In the genomic region with DNA sequence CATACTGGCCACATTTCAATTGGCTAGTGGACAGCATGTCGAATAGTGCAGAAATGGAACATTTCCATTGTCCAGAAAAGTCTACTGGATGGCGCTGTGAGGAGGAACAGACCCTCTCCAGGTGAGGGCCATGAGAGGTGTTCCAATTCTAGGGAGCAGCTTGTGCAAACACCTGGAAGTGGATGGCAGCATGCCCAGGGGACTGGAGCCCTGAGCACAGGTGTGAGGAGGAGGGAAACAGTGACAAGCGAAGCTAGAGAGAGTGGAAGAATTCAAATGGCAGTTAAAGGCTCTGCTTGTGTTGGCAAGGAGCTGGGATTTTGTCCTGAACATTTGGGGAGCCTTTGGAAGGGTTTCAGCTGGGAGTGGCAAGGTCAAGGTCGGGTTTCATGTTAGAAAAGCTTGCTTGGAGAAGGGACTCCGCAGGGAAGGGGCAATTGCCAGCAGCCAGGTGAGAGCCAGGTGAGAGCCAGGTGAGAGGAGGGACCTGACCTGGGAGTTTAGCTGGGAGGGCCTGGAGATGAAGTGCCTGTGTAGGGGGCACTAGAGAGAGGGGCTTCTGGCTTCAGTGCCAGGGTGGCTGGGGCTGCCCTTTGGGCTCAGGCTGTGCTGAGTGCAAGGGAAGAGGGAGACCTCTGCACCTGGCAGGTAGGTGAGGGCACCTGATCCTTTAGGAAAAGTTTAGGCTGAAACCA, we compare ENCODE assay signal across 12 cellular contexts.
DNase-seq lines count a peak whose midpoint lies in the region; ATAC-seq and TF ChIP-seq lines count a peak whose summit lies in the region.
"Had no signal": no experiment of that assay in that cellular context is flagged by ENCODE, and none has a peak within 500 bp of the region (broad histone marks: within the 10 kb centered on the region; RNA-seq: fewer than 3 reads in every experiment).

No MANE protein-coding gene starts in this region.

- H3K27ac ChIP-seq in CD4-positive, alpha-beta T cell (ENCODE audit: low read depth, low read length) = no peak overlapping the region

- no peaks in the 10 kb centered on the region for H3K27me3 ChIP-seq in CD4-positive, alpha-beta T cell (ENCODE audit: control insufficient read depth, insufficient read depth, low read length)
- H3K27me3 ChIP-seq: heart right ventricle had no signal

- in situ Hi-C loops in GM13976 (cut with MboI; ENCODE audit: low sequenced_read_pairs, unreplicated experiment) = no loop called here

- CTCF ChIA-PET in CD4-positive, alpha-beta T cell (lab: Charles Lee) = no interaction called here

- no peaks in the 10 kb centered on the region for H3K9me3 ChIP-seq in CD4-positive, alpha-beta T cell (ENCODE audit: control insufficient read depth, low read length)
- H3K9me3 ChIP-seq: heart right ventricle, left ventricle myocardium inferior had no signal

- ATAC-seq in memory B cell (ENCODE audit: low read depth) (no peak), GM18858 (IDR thresholded peaks at IDR 0.05; ENCODE audit: unreplicated experiment) (no peak)
- no peak for ATAC-seq in CD4-positive, alpha-beta T cell (ENCODE audit: poor library complexity)
- ATAC-seq: heart right ventricle had no signal

- no peak for TF ChIP-seq CTCF in CD4-positive, alpha-beta T cell (IDR thresholded peaks at IDR 0.05)
- TF ChIP-seq CTCF in GM13976 (IDR thresholded peaks at IDR 0.05; ENCODE audit: borderline replicate concordance, control extremely low read depth, extremely low read depth, insufficient read depth, missing control alignments) = no peak

- H3K27ac Mint-ChIP-seq in memory B cell = peak overlapping the region; percentile 7
- H3K27ac Mint-ChIP-seq in CD4-positive, alpha-beta T cell = no peak overlapping the region
- H3K27ac Mint-ChIP-seq: T-helper 2 cell treated with Interferon-gamma antibody and Interleukin-4, amounts not matched to agents 5 μg/mL and 100 μg/mL, for 36 hours had no signal

- peak; percentile 61 for DNase-seq in COR-L47 (lab: John Stamatoyannopoulos, UW)
- peak; percentile 87 for DNase-seq in NCI-H1105 treated with DMSO at 0.1 percent for 48 hours (lab: John Stamatoyannopoulos, UW)
- DNase-seq in RPMI8226 = peak; percentile 65
- DNase-seq in memory B cell (ENCODE audit: low spot score in 2 of 2) = no peak
- no peak for DNase-seq in HUDEP-2 (lab: John Stamatoyannopoulos, UW; ENCODE audit: unreplicated experiment in 76 of 76)
- DNase-seq in CD4-positive, alpha-beta T cell = no peak
- no peak for DNase-seq in GM13976 (ENCODE audit: low spot score)
- DNase-seq: left ventricle myocardium inferior, NCI-H187 had no signal

- H3K36me3 Mint-ChIP-seq in memory B cell = no peaks in the 10 kb centered on the region
- no peaks in the 10 kb centered on the region for H3K36me3 Mint-ChIP-seq in CD4-positive, alpha-beta T cell (ENCODE audit: low read depth)

- H3K4me3 Mint-ChIP-seq in memory B cell = no peak overlapping the region
- H3K4me3 Mint-ChIP-seq in CD4-positive, alpha-beta T cell = no peak overlapping the region
- H3K4me3 Mint-ChIP-seq: T-helper 2 cell treated with Interferon-gamma antibody and Interleukin-4, amounts not matched to agents 5 μg/mL and 100 μg/mL, for 36 hours had no signal

- intact Hi-C loops in CD4-positive, alpha-beta T cell (cut with DNase I, micrococcal nuclease) = no loop called here

- no peaks in the 10 kb centered on the region for H3K9me3 Mint-ChIP-seq in memory B cell
- no peaks in the 10 kb centered on the region for H3K9me3 Mint-ChIP-seq in CD4-positive, alpha-beta T cell
- H3K9me3 Mint-ChIP-seq: T-helper 2 cell treated with Interferon-gamma antibody and Interleukin-4, amounts not matched to agents 5 μg/mL and 100 μg/mL, for 36 hours had no signal

- POLR2A ChIA-PET in CD4-positive, alpha-beta T cell (lab: Charles Lee) = no interaction called here

- peaks cover 49% of the 10 kb centered on the region for H3K4me1 Mint-ChIP-seq in memory B cell
- H3K4me1 Mint-ChIP-seq in CD4-positive, alpha-beta T cell (ENCODE audit: low read depth) = peaks cover 5% of the 10 kb centered on the region

- no peaks in the 10 kb centered on the region for H3K27me3 Mint-ChIP-seq in memory B cell
- H3K27me3 Mint-ChIP-seq in CD4-positive, alpha-beta T cell = no peaks in the 10 kb centered on the region

Comparison
In these comparisons a context has a peak if more than half of its experiments do, and no peak if none do; other contexts are left out.
1. DNase-seq: peak in COR-L47 (single experiment), NCI-H1105 treated with DMSO at 0.1 percent for 48 hours (single experiment) and RPMI8226 (single experiment); none in memory B cell (0 of 2), HUDEP-2 (0 of 76), CD4-positive, alpha-beta T cell (0 of 10) and GM13976 (single experiment).